1 cellular context compared by ENCODE assay signal in genomic region chr15:41554915-41555314, GRCh38.
A peak's percentile ranks its signal among the peaks of the same experiment; 100 is the strongest.
TF ChIP-seq lines count a peak whose summit lies in the region.

No MANE protein-coding gene starts in this region.

TF ChIP-seq in K562, 482 proteins besides CTCF, POLR2A, EP300 and RAD21:
- TF ChIP-seq TCFL5 (CRISPR knock-in tag; conservative IDR thresholded peaks at IDR 0.05) (no peak), TSC22D4 (tag; IDR thresholded peaks at IDR 0.05) (0 out of 2 replicates have a peak, but pooled peaks have one; percentile 51)
TF ChIP-seq in K562: peak in this region for 1.
